Comparison of ENCODE assay signal across 15 cellular contexts in genomic region chr3:102207173-102207572, GRCh38.
DNase-seq lines count a peak whose midpoint lies in the region; FAIRE-seq and TF ChIP-seq lines count a peak whose summit lies in the region.
"Had no signal": no experiment of that assay in that cellular context is flagged by ENCODE, and none has a peak within 500 bp of the region (broad histone marks: within the 10 kb centered on the region; RNA-seq: fewer than 3 reads in every experiment).

No MANE protein-coding gene starts in this region.

- H4K91ac ChIP-seq in mesenchymal stem cell (ENCODE audit: low read length) = no peak overlapping the region

- no peak overlapping the region for H3K14ac ChIP-seq in mesenchymal stem cell (ENCODE audit: low read length in 2 of 2)

- H3K23ac ChIP-seq in mesenchymal stem cell (ENCODE audit: low read length in 2 of 2) = no peak overlapping the region

- H3K27ac ChIP-seq in mesenchymal stem cell (ENCODE audit: low read length, poor library complexity, severe bottlenecking) (no peak overlapping the region), thyroid gland (peak overlapping the region; percentile 85 to 95 (median 86))
- H3K27ac ChIP-seq: HL-60 had no signal

- H3K4me2 ChIP-seq in mesenchymal stem cell (ENCODE audit: low read length, poor library complexity, severe bottlenecking) = no peak overlapping the region

- no peak overlapping the region for H3K4me3 ChIP-seq in astrocyte of the spinal cord (ENCODE audit: low read depth, low read length)
- H3K4me3 ChIP-seq in mesenchymal stem cell (ENCODE audit: insufficient read depth in 1 of 2, low read depth in 1 of 2, low read length in 2 of 2) = peak overlapping the region in 1 of 2 experiments; percentile 34
- H3K4me3 ChIP-seq in thyroid gland (replicated peaks in 1 of 3) = no peak overlapping the region
- H3K4me3 ChIP-seq: mucosa of descending colon, transverse colon had no signal

- H2BK120ac ChIP-seq in mesenchymal stem cell (ENCODE audit: low read depth, low read length) = no peak overlapping the region

- H3K36me3 ChIP-seq in mesenchymal stem cell (ENCODE audit: control insufficient read depth in 1 of 2, insufficient read depth in 2 of 2, low read depth in 1 of 2, low read length in 2 of 2) (no peaks in the 10 kb centered on the region), thyroid gland (no peaks in the 10 kb centered on the region)
- H3K36me3 ChIP-seq: transverse colon had no signal

- peaks cover 1% of the 10 kb centered on the region for H3K4me1 ChIP-seq in mesenchymal stem cell (ENCODE audit: control insufficient read depth, insufficient read depth, low read depth, low read length)
- peaks cover 20 to 21% of the 10 kb centered on the region in 2 donors for H3K4me1 ChIP-seq in thyroid gland

- no peak overlapping the region for H3K4ac ChIP-seq in mesenchymal stem cell (ENCODE audit: low read depth in 1 of 2, low read length in 2 of 2)

- no peak overlapping the region for H4K8ac ChIP-seq in mesenchymal stem cell (ENCODE audit: low read length)

- no peak overlapping the region for H2AFZ ChIP-seq in mesenchymal stem cell (ENCODE audit: low read depth, low read length)

- H2AK5ac ChIP-seq in mesenchymal stem cell (ENCODE audit: low read length, severe bottlenecking) = peak overlapping the region; percentile 16

- in situ Hi-C loops in astrocyte of the spinal cord (cut with HindIII; ENCODE audit: low sequenced_read_pairs) = no loop called here

- H3K18ac ChIP-seq in mesenchymal stem cell (ENCODE audit: low read depth in 1 of 2, low read length in 2 of 2) = peak overlapping the region; percentile 43 to 82

- TF ChIP-seq CTCF in astrocyte of the spinal cord (IDR thresholded peaks at IDR 0.05; ENCODE audit: low read depth, low read length) (no peak), thyroid gland (IDR thresholded peaks at IDR 0.05) (no peak)

- 97% methylated on average over 3 of the region's 3 CpGs for WGBS in mesenchymal stem cell
- WGBS in thyroid gland, 2 donors = 77 to 93% methylated on average over 3 of the region's 3 CpGs

- H2BK5ac ChIP-seq in mesenchymal stem cell (ENCODE audit: low read depth, low read length, poor library complexity, severe bottlenecking) = no peak overlapping the region

- peak overlapping the region; percentile 55 for H3K9ac ChIP-seq in mesenchymal stem cell (ENCODE audit: low read length)

- peak overlapping the region in 1 of 2 experiments; percentile 60 for H2BK12ac ChIP-seq in mesenchymal stem cell (ENCODE audit: low read length in 2 of 2)

- FAIRE-seq in GM19239 (lab: Jason Lieb, UNC) = peak; percentile 4

- TF ChIP-seq POLR2A in thyroid gland (IDR thresholded peaks at IDR 0.05) = no peak

- intact Hi-C loops in thyroid gland (cut with DNase I) = no loop called here

- no peaks in the 10 kb centered on the region for H3K79me1 ChIP-seq in mesenchymal stem cell (replicated peaks; ENCODE audit: low read length, poor library complexity, severe bottlenecking)

- H3K9me3 ChIP-seq in mesenchymal stem cell (ENCODE audit: control insufficient read depth, low read length) (no peaks in the 10 kb centered on the region), thyroid gland (no peaks in the 10 kb centered on the region)
- H3K9me3 ChIP-seq: mucosa of descending colon, transverse colon had no signal

- no peak for DNase-seq in GM19239 (ENCODE audit: insufficient read length, low spot score)
- DNase-seq in astrocyte of the spinal cord (ENCODE audit: low read depth, low spot score) = peak; percentile 16
- no peak for DNase-seq in mesenchymal stem cell
- DNase-seq in thyroid gland = no peak
- DNase-seq in UCSD-AML1 (lab: John Stamatoyannopoulos, UW; ENCODE audit: unreplicated experiment) = no peak
- no peak for DNase-seq in T-helper 9 cell
- no peak for DNase-seq in DMS79 (lab: John Stamatoyannopoulos, UW)
- DNase-seq: activated T-cell treated with anti-CD3 and anti-CD28 coated beads, Interleukin-2, amount 50 U/mL, for 48 hours; GDM1; NCI-H1694; NCI-H2227 treated with DMSO at 0.1 percent for 48 hours; NCI-H82 had no signal

- no peak overlapping the region for H2BK15ac ChIP-seq in mesenchymal stem cell (ENCODE audit: low read depth, poor library complexity, severe bottlenecking)

- no peaks in the 10 kb centered on the region for H3K27me3 ChIP-seq in mesenchymal stem cell (ENCODE audit: control insufficient read depth in 1 of 2, insufficient read depth in 1 of 2, low read length in 2 of 2)
- no peaks in the 10 kb centered on the region for H3K27me3 ChIP-seq in thyroid gland
- H3K27me3 ChIP-seq: transverse colon had no signal
